31 cellular contexts compared by ENCODE assay signal in the genomic region with DNA sequence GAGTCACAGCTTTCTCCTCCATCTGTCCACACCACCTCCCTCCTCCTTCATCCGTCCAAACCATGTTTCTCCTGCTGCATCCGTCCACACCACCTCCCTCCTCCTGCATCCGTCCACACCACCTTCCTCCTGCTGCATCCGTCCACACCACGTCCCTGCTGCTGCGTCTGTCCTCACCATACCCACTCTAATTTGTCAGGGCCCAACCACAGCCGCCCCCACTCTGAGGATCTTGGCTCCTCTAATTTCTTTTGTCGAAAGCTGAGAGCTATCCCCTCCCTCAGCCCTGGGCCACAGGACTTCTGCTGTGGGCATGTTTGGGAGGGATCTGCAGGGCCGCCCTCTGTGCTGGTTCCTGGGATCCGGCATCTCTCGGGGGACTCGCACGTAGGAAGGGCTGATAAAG.
DNase-seq lines count a peak whose midpoint lies in the region; ATAC-seq and TF ChIP-seq lines count a peak whose summit lies in the region.
"Had no signal": no experiment of that assay in that cellular context is flagged by ENCODE, and none has a peak within 500 bp of the region (broad histone marks: within the 10 kb centered on the region; RNA-seq: fewer than 3 reads in every experiment).

No MANE protein-coding gene starts in this region.

- intact Hi-C loops in aorta (cut with DNase I): no loop called here

- H3K27me3 Mint-ChIP-seq in T-helper 2 cell treated with Interferon-gamma antibody and Interleukin-4, amounts not matched to agents 5 μg/mL and 100 μg/mL, for 36 hours (ENCODE audit: low read depth): no peaks in the 10 kb centered on the region
- peaks cover 7% of the 10 kb centered on the region for H3K27me3 Mint-ChIP-seq in progenitor cell of endocrine pancreas
- H3K27me3 Mint-ChIP-seq: activated naive CD8-positive, alpha-beta T cell treated with anti-CD3 and anti-CD28 coated beads for 36 hours had no signal

- H3K9me3 Mint-ChIP-seq in T-helper 2 cell treated with Interferon-gamma antibody and Interleukin-4, amounts not matched to agents 5 μg/mL and 100 μg/mL, for 36 hours: no peaks in the 10 kb centered on the region
- no peaks in the 10 kb centered on the region for H3K9me3 Mint-ChIP-seq in progenitor cell of endocrine pancreas (ENCODE audit: low read depth)
- H3K9me3 Mint-ChIP-seq: activated B cell treated with CpG ODN at 0.5 μM for 24 hours; activated naive CD8-positive, alpha-beta T cell treated with anti-CD3 and anti-CD28 coated beads for 36 hours; activated T-helper 2 cell treated with anti-CD3 and anti-CD28 coated beads, Interferon-gamma antibody, Interleukin-2, Interleukin-4, amounts not matched to agents 10 μg/mL and 5 μg/mL and 100 μg/mL, durations not matched to agents 14 hours and 24 hours and 36 hours; CD4-positive, alpha-beta memory T cell; stimulated activated naive B cell treated with anti-CD40 and anti-IgM and Interleukin-4, amounts not matched to agents 10 μg/mL and 1 μg/mL and 100 μg/mL, for 72 hours had no signal

- no peak overlapping the region for H3K4me3 ChIP-seq in aorta (ENCODE audit: low read length in 2 of 2)
- H3K4me3 ChIP-seq: gastrocnemius medialis, ovary, right lobe of liver, SJCRH30, suprapubic skin had no signal

- ATAC-seq in aorta (ENCODE audit: low FRiP score): peak; percentile 93
- ATAC-seq: gastrocnemius medialis; naive thymus-derived CD8-positive, alpha-beta T cell; stimulated activated naive B cell treated with anti-CD40 and anti-IgM and Interleukin-4, amounts not matched to agents 10 μg/mL and 1 μg/mL and 100 μg/mL, for 72 hours had no signal

- no peak for TF ChIP-seq CTCF in progenitor cell of endocrine pancreas (IDR thresholded peaks at IDR 0.05; ENCODE audit: unreplicated experiment)

- TF ChIP-seq POLR2A in erythroblast (IDR thresholded peaks at IDR 0.05; ENCODE audit: low read length): no peak

- no peak overlapping the region for H3K27ac ChIP-seq in aorta (ENCODE audit: low read depth in 1 of 2, low read length in 2 of 2)
- H3K27ac ChIP-seq: gastrocnemius medialis, ovary, right lobe of liver, SJCRH30, suprapubic skin had no signal

- no peaks in the 10 kb centered on the region for H3K36me3 Mint-ChIP-seq in T-helper 2 cell treated with Interferon-gamma antibody and Interleukin-4, amounts not matched to agents 5 μg/mL and 100 μg/mL, for 36 hours (ENCODE audit: low read depth)
- H3K36me3 Mint-ChIP-seq in progenitor cell of endocrine pancreas (ENCODE audit: insufficient read depth): no peaks in the 10 kb centered on the region
- H3K36me3 Mint-ChIP-seq: activated naive CD8-positive, alpha-beta T cell treated with anti-CD3 and anti-CD28 coated beads for 36 hours; CD4-positive, alpha-beta memory T cell; mesothelial cell of epicardium; naive thymus-derived CD8-positive, alpha-beta T cell; stimulated activated naive B cell treated with anti-CD40 and anti-IgM and Interleukin-4, amounts not matched to agents 10 μg/mL and 1 μg/mL and 100 μg/mL, for 72 hours had no signal

- no peaks in the 10 kb centered on the region for H3K27me3 ChIP-seq in aorta (ENCODE audit: control insufficient read depth in 1 of 2, insufficient read depth in 2 of 2, low read length in 1 of 2)
- H3K27me3 ChIP-seq: gastrocnemius medialis, ovary, right lobe of liver, SJCRH30, suprapubic skin had no signal

- H3K4me3 Mint-ChIP-seq in T-helper 2 cell treated with Interferon-gamma antibody and Interleukin-4, amounts not matched to agents 5 μg/mL and 100 μg/mL, for 36 hours: no peak overlapping the region
- no peak overlapping the region for H3K4me3 Mint-ChIP-seq in progenitor cell of endocrine pancreas (ENCODE audit: low read depth)
- H3K4me3 Mint-ChIP-seq: activated B cell treated with CpG ODN at 0.5 μM for 24 hours; activated naive CD8-positive, alpha-beta T cell treated with anti-CD3 and anti-CD28 coated beads for 36 hours; CD4-positive, alpha-beta memory T cell; mesothelial cell of epicardium; naive thymus-derived CD8-positive, alpha-beta T cell; stimulated activated naive B cell treated with anti-CD40 and anti-IgM and Interleukin-4, amounts not matched to agents 10 μg/mL and 1 μg/mL and 100 μg/mL, for 72 hours had no signal

- peak; percentile 37 for DNase-seq in activated CD8-positive, alpha-beta memory T cell treated with anti-CD3 and anti-CD28 coated beads for 24 hours
- DNase-seq in activated CD8-positive, alpha-beta memory T cell treated with anti-CD3 and anti-CD28 coated beads, Interleukin-2, amount 50 U/mL, for 4 hours: no peak
- DNase-seq in T-helper 2 cell treated with Interferon-gamma antibody and Interleukin-4, amounts not matched to agents 5 μg/mL and 100 μg/mL, for 36 hours (ENCODE audit: low spot score): no peak
- DNase-seq in mesenteric fat pad (ENCODE audit: low spot score): peak; percentile 84
- DNase-seq in aorta: peak; percentile 13 to 63
- DNase-seq in progenitor cell of endocrine pancreas (ENCODE audit: low spot score, unreplicated experiment): no peak
- DNase-seq in stimulated activated naive CD4-positive, alpha-beta T cell treated with Interleukin-2 at 50 U/mL for 16 hours (lab: John Stamatoyannopoulos, UW): no peak
- DNase-seq in erythroblast (lab: John Stamatoyannopoulos, UW): no peak
- DNase-seq: 8988T; activated B cell treated with CpG ODN at 0.5 μM for 24 hours; activated CD8-positive, alpha-beta memory T cell treated with anti-CD3 and anti-CD28 coated beads, Interleukin-2, amount 50 U/mL, for 48 hours; activated naive CD8-positive, alpha-beta T cell treated with anti-CD3 and anti-CD28 coated beads for 36 hours; CD4-positive, alpha-beta memory T cell; central memory CD4-positive, alpha-beta T cell; dermis blood vessel endothelial cell; gastrocnemius medialis; HCEC 1CT; KG1; MM.1S; naive thymus-derived CD8-positive, alpha-beta T cell; NCI-H2029 treated with DMSO at 0.1 percent for 48 hours; NCI-H2227 treated with DMSO at 0.1 percent for 48 hours; NCI-H526 treated with DMSO at 0.1 percent for 48 hours; ovary; right lobe of liver; stimulated activated CD4-positive, alpha-beta T cell treated with anti-CD3 and anti-CD28 coated beads, Interleukin-4, amount 100 ng/mL, for 4 hours; stimulated activated naive B cell treated with anti-CD40 and anti-IgM and Interleukin-4, amounts not matched to agents 10 μg/mL and 1 μg/mL and 100 μg/mL, for 72 hours had no signal

- H3K4me1 ChIP-seq in aorta (ENCODE audit: control insufficient read depth in 1 of 2, insufficient read depth in 2 of 2, low read length in 2 of 2): no peaks in the 10 kb centered on the region
- H3K4me1 ChIP-seq: gastrocnemius medialis, right lobe of liver, SJCRH30, suprapubic skin had no signal

- H3K4me1 Mint-ChIP-seq in T-helper 2 cell treated with Interferon-gamma antibody and Interleukin-4, amounts not matched to agents 5 μg/mL and 100 μg/mL, for 36 hours (ENCODE audit: low read depth): no peaks in the 10 kb centered on the region
- H3K4me1 Mint-ChIP-seq in progenitor cell of endocrine pancreas (ENCODE audit: low read depth): no peaks in the 10 kb centered on the region
- H3K4me1 Mint-ChIP-seq: activated B cell treated with CpG ODN at 0.5 μM for 24 hours; activated naive CD8-positive, alpha-beta T cell treated with anti-CD3 and anti-CD28 coated beads for 36 hours; mesothelial cell of epicardium had no signal

- peak overlapping the region; percentile 31 for H3K27ac Mint-ChIP-seq in T-helper 2 cell treated with Interferon-gamma antibody and Interleukin-4, amounts not matched to agents 5 μg/mL and 100 μg/mL, for 36 hours
- H3K27ac Mint-ChIP-seq in progenitor cell of endocrine pancreas: no peak overlapping the region
- H3K27ac Mint-ChIP-seq: activated B cell treated with CpG ODN at 0.5 μM for 24 hours; activated naive CD8-positive, alpha-beta T cell treated with anti-CD3 and anti-CD28 coated beads for 36 hours; activated T-helper 2 cell treated with anti-CD3 and anti-CD28 coated beads, Interferon-gamma antibody, Interleukin-2, Interleukin-4, amounts not matched to agents 10 μg/mL and 5 μg/mL and 100 μg/mL, durations not matched to agents 14 hours and 24 hours and 36 hours; mesothelial cell of epicardium; stimulated activated naive B cell treated with anti-CD40 and anti-IgM and Interleukin-4, amounts not matched to agents 10 μg/mL and 1 μg/mL and 100 μg/mL, for 72 hours had no signal

- no peaks in the 10 kb centered on the region for H3K9me3 ChIP-seq in aorta (ENCODE audit: control insufficient read depth, low read length)
- H3K9me3 ChIP-seq: gastrocnemius medialis, ovary, right lobe of liver, SJCRH30, suprapubic skin had no signal

- 50 to 53% methylated on average over 13 of the region's 13 CpGs for WGBS in aorta, 2 donors

- no peaks in the 10 kb centered on the region for H3K36me3 ChIP-seq in aorta (ENCODE audit: control insufficient read depth in 1 of 2, insufficient read depth in 2 of 2, low read length in 1 of 2)
- H3K36me3 ChIP-seq: gastrocnemius medialis, ovary, right lobe of liver, SJCRH30, suprapubic skin had no signal

Comparison
In these comparisons a context has a peak if more than half of its experiments do, and no peak if none do; other contexts are left out.
1. DNase-seq: peak in activated CD8-positive, alpha-beta memory T cell treated with anti-CD3 and anti-CD28 coated beads for 24 hours (single experiment), mesenteric fat pad (single experiment) and aorta (2 of 2); none in activated CD8-positive, alpha-beta memory T cell treated with anti-CD3 and anti-CD28 coated beads, Interleukin-2, amount 50 U/mL, for 4 hours (single experiment), T-helper 2 cell treated with Interferon-gamma antibody and Interleukin-4, amounts not matched to agents 5 μg/mL and 100 μg/mL, for 36 hours (single experiment), progenitor cell of endocrine pancreas (single experiment), stimulated activated naive CD4-positive, alpha-beta T cell treated with Interleukin-2 at 50 U/mL for 16 hours (single experiment) and erythroblast (0 of 2).